In the genomic region with DNA sequence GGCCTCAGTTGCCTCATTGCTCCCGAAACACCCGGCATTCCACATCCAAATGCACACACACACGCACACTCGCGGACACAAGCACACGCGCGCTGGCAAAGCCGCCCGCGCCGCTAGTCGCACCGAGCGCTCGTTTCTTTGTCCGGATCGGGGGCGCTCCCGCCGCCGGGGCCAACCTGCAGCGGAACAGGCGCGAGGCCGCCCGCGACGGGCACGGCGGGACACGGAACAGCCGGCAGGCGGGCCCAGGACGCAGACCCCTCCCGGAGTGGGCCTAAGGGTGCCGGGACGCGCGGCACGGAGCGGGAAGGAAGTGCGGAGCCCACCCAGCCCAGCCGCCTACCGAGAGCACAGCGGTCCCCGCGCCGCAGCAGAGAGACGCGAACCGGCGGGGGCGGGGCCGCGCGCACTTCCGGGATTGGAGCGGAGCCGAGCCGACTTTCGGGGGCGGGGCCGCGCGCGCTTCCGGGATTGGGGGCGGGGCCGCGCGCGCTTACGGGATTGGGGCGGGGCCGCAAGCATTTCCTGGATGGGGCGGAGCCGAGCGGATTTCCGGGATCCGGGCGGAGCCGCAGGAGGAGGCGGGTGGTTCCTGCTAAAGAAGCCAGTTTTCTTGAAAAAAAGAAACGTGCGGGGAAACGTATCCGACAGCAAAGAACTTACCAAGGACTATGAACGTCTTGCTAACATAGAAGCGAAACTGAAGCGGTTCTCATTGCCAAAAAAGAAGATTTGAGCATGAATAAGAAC, we compare ENCODE assay signal across 8 cellular contexts. TPM values are rescaled to one million over a fixed set of nuclear protein-coding genes. Genes with fewer than 3 reads are reported as not detected.
DNase-seq lines count a peak whose midpoint lies in the region; ATAC-seq and TF ChIP-seq lines count a peak whose summit lies in the region.

Gene CYBC1 (minus strand): TSS at position 396 of the 750 bp plus-strand sequence. CDS start 1,498 bp downstream, outside the sequence.

- peaks cover 21% of the 10 kb centered on the region for H3K36me3 ChIP-seq in DND-41 (ENCODE audit: insufficient read depth, low read length)

- TF ChIP-seq CTCF in DND-41 (IDR thresholded peaks at IDR 0.05; ENCODE audit: borderline replicate concordance, extremely low read depth, low read length, poor library complexity, severe bottlenecking) = no peak

- H4K20me1 ChIP-seq in DND-41 (ENCODE audit: insufficient read depth, low read length) = peaks cover 22% of the 10 kb centered on the region

- H3K27ac ChIP-seq in DND-41 (ENCODE audit: low read length) = peak within 1 kb of the TSS; percentile 96

- peak; percentile 94 for DNase-seq in DND-41
- peak; percentile 61 for DNase-seq in GOT3 (lab: John Stamatoyannopoulos, UW)
- peak; percentile 86 for DNase-seq in M059J (ENCODE audit: low read depth)
- peak; percentile 92 to 97 for DNase-seq in SHP77 (lab: John Stamatoyannopoulos, UW)
- DNase-seq in activated T-helper 9 cell treated with anti-CD3 and anti-CD28 coated beads, Interleukin-2, amount 50 U/mL, for 16 hours (ENCODE audit: low read depth) = peak; percentile 95
- peak; percentile 93 for DNase-seq in fibroblast of peridontal ligament (ENCODE audit: extremely low read depth)
- DNase-seq in natural killer cell treated with Interleukin-12 subunit alpha and Interleukin-12 subunit beta and Interleukin-15 and Interleukin-18, amount 100 ng/mL, for 72 hours (ENCODE audit: low spot score) = peak; percentile 96
- DNase-seq in stimulated activated naive CD4-positive, alpha-beta T cell (lab: John Stamatoyannopoulos, UW) = peak; percentile 91 to 95 (median 94)

- H3K79me2 ChIP-seq in DND-41 (ENCODE audit: insufficient read depth, low read length) = peaks cover 52% of the 10 kb centered on the region

- peak within 1 kb of the TSS; percentile 99 for H3K4me3 Mint-ChIP-seq in natural killer cell treated with Interleukin-12 subunit alpha and Interleukin-12 subunit beta and Interleukin-15 and Interleukin-18, amount 100 ng/mL, for 72 hours

- peak within 1 kb of the TSS; percentile 77 for H2AFZ ChIP-seq in DND-41 (ENCODE audit: low read depth, low read length)

- H3K36me3 Mint-ChIP-seq in natural killer cell treated with Interleukin-12 subunit alpha and Interleukin-12 subunit beta and Interleukin-15 and Interleukin-18, amount 100 ng/mL, for 72 hours = no peaks in the 10 kb centered on the region

- H3K9ac ChIP-seq in DND-41 (ENCODE audit: low read depth, low read length) = peak within 1 kb of the TSS; percentile 96

- peaks cover 31 to 46% of the 10 kb centered on the region in 2 donors for H3K4me1 Mint-ChIP-seq in natural killer cell treated with Interleukin-12 subunit alpha and Interleukin-12 subunit beta and Interleukin-15 and Interleukin-18, amount 100 ng/mL, for 72 hours (ENCODE audit: low read depth in 2 of 2)

- peaks cover 2% of the 10 kb centered on the region for H3K9me3 ChIP-seq in DND-41 (ENCODE audit: insufficient read depth, low read length, severe bottlenecking)

- peak within 1 kb of the TSS; percentile 77 for H3K4me2 ChIP-seq in DND-41 (ENCODE audit: insufficient read depth, low read length)

- no peaks in the 10 kb centered on the region for H3K9me3 Mint-ChIP-seq in natural killer cell treated with Interleukin-12 subunit alpha and Interleukin-12 subunit beta and Interleukin-15 and Interleukin-18, amount 100 ng/mL, for 72 hours

- ATAC-seq in DND-41 (ENCODE audit: insufficient read depth, low read depth) = peak; percentile 74
- ATAC-seq in natural killer cell treated with Interleukin-12 subunit alpha and Interleukin-12 subunit beta and Interleukin-15 and Interleukin-18, amount 100 ng/mL, for 72 hours = peak; percentile 89 to 93

- no peaks in the 10 kb centered on the region for H3K27me3 ChIP-seq in DND-41 (ENCODE audit: insufficient read depth, low read length, poor library complexity)

- peak within 1 kb of the TSS; percentile 100 for H3K27ac Mint-ChIP-seq in natural killer cell treated with Interleukin-12 subunit alpha and Interleukin-12 subunit beta and Interleukin-15 and Interleukin-18, amount 100 ng/mL, for 72 hours

- H3K4me3 ChIP-seq in DND-41 (ENCODE audit: low read depth in 1 of 2, low read length in 2 of 2) = peak within 1 kb of the TSS; percentile 63 to 75

- no peaks in the 10 kb centered on the region for H3K27me3 Mint-ChIP-seq in natural killer cell treated with Interleukin-12 subunit alpha and Interleukin-12 subunit beta and Interleukin-15 and Interleukin-18, amount 100 ng/mL, for 72 hours

- peaks cover 35% of the 10 kb centered on the region for H3K4me1 ChIP-seq in DND-41 (ENCODE audit: insufficient read depth, low read length)

RNA-seq across cellular contexts. Expression of gene CYBC1, which starts in this region (rescaled TPM):
- 45.1 and 55.5 TPM in 2 replicates for total RNA-seq in M059J (2014; rRNA removed; shearing (Covaris generic))
- total RNA-seq in natural killer cell treated with Interleukin-12 subunit alpha and Interleukin-12 subunit beta and Interleukin-15 and Interleukin-18, amount 100 ng/mL, for 72 hours = 100 to 1,000 TPM; 300 to 380 TPM

Comparison
In these comparisons a context has a peak if more than half of its experiments do, and no peak if none do; other contexts are left out.
1. Peak in every context shown above with its lines: DNase-seq, ATAC-seq, H3K4me3 ChIP-seq and H3K27ac ChIP-seq.